18 cellular contexts compared by ENCODE assay signal in the genomic region with DNA sequence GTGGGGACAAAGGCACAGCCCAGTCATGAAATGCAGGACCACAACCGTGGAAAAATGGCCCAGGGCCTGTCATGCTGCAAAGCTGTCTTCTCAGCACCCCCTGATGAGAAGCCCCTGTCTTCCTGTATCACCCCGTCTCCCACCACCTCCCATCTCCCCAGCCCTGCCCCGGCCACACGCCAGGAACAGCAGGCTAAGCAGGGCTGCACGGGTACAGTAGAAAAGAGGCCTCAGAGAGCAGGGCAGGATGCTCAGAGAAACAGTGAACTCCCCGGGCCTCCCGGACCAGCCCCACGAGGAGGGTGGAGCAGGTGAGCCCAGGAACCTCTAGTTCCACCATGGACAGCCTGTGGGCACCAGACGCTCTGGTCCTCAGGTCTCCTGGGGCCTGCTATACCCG.
DNase-seq lines count a peak whose midpoint lies in the region; ATAC-seq and TF ChIP-seq lines count a peak whose summit lies in the region.
"Had no signal": no experiment of that assay in that cellular context is flagged by ENCODE, and none has a peak within 500 bp of the region (broad histone marks: within the 10 kb centered on the region; RNA-seq: fewer than 3 reads in every experiment).

No MANE protein-coding gene starts in this region.

- no peak overlapping the region for H2AFZ ChIP-seq in PC-3 (ENCODE audit: low read length)
- H2AFZ ChIP-seq: GM23338 had no signal

- H3K36me3 ChIP-seq in right atrium auricular region (no peaks in the 10 kb centered on the region), adrenal gland (replicated peaks in 1 of 2) (peaks cover 0 to 9% of the 10 kb centered on the region in 2 donors), testis (ENCODE audit: low read depth, missing control alignments) (no peaks in the 10 kb centered on the region), PC-3 (ENCODE audit: low read depth, low read length) (no peaks in the 10 kb centered on the region)

- TF ChIP-seq POLR2A in adrenal gland (IDR thresholded peaks at IDR 0.05) = no peak
- TF ChIP-seq POLR2A in testis (IDR thresholded peaks at IDR 0.05) = no peak

- intact Hi-C loops in Right ventricle myocardium inferior (cut with DNase I) = no loop called here
- intact Hi-C loops in adrenal gland (cut with DNase I) = no loop called here
- intact Hi-C loops in testis (cut with DNase I; ENCODE audit: low total_unique reads) = no loop called here
- intact Hi-C loops in PC-3 (cut with micrococcal nuclease) = no loop called here

- H3K27ac ChIP-seq in right atrium auricular region = no peak overlapping the region
- H3K27ac ChIP-seq in adrenal gland = peak overlapping the region in 3 of 5 donors; percentile 32 to 84 (median 68)
- peak overlapping the region; percentile 70 to 77 for H3K27ac ChIP-seq in testis
- no peak overlapping the region for H3K27ac ChIP-seq in PC-3 (ENCODE audit: low read length)

- H3K9me2 ChIP-seq in PC-3 (replicated peaks; ENCODE audit: low read length) = no peaks in the 10 kb centered on the region

- TF ChIP-seq CTCF in right atrium auricular region (IDR thresholded peaks at IDR 0.05) (no peak), adrenal gland (IDR thresholded peaks at IDR 0.05) (no peak), testis (IDR thresholded peaks at IDR 0.05) (no peak), PC-3 (conservative IDR thresholded peaks at IDR 0.05; ENCODE audit: low read depth, low read length) (no peak)

- no peaks in the 10 kb centered on the region for H3K79me2 ChIP-seq in PC-3 (ENCODE audit: low read length)

- peak; percentile 14 for DNase-seq in Right ventricle myocardium inferior (ENCODE audit: missing footprints)
- DNase-seq in right atrium auricular region (ENCODE audit: low spot score) = no peak
- no peak for DNase-seq in adrenal gland
- no peak for DNase-seq in memory B cell (ENCODE audit: low spot score in 2 of 2)
- DNase-seq in testis = no peak
- DNase-seq in PC-3 = no peak
- DNase-seq: 8988T, DMS153, HCEC 1CT, NCI-H1694 treated with DMSO at 0.1 percent for 48 hours, NCI-H2107, NCI-H510A, NCI-H748 treated with DMSO at 0.1 percent for 48 hours, SIG-M5 had no signal

- H3K4me2 ChIP-seq in PC-3 (ENCODE audit: low read length) = no peak overlapping the region
- H3K4me2 ChIP-seq: GM23338 had no signal

- CTCF ChIA-PET in PC-3 (lab: Charles Lee) = no interaction called here

- H3K4me3 ChIP-seq in right atrium auricular region (no peak overlapping the region), adrenal gland (no peak overlapping the region), testis (no peak overlapping the region), PC-3 (ENCODE audit: low read length) (no peak overlapping the region)
- H3K4me3 ChIP-seq: GM23338, K562 had no signal

- H3K9ac ChIP-seq in PC-3 (ENCODE audit: low read length) = no peak overlapping the region

- no peaks in the 10 kb centered on the region for H3F3A ChIP-seq in PC-3 (ENCODE audit: low read length, unreplicated experiment)

- H3K9me3 Mint-ChIP-seq in memory B cell = no peaks in the 10 kb centered on the region
- H3K9me3 Mint-ChIP-seq: GM23338 had no signal

- POLR2A ChIA-PET in PC-3 (lab: Charles Lee; ENCODE audit: unreplicated experiment) = no interaction called here

- ATAC-seq in Right ventricle myocardium inferior (no peak), memory B cell (ENCODE audit: low read depth) (no peak), HG02970 (IDR thresholded peaks at IDR 0.05; ENCODE audit: low FRiP score, unreplicated experiment) (no peak), PC-3 (no peak), HG03139 (IDR thresholded peaks at IDR 0.05; ENCODE audit: unreplicated experiment) (no peak)
- ATAC-seq: GM23338, K562 had no signal

- H3K4me1 ChIP-seq in right atrium auricular region (peaks cover 0 to 60% of the 10 kb centered on the region in 2 donors), adrenal gland (replicated peaks in 1 of 2) (peaks cover 16 to 61% of the 10 kb centered on the region in 2 donors), testis (peaks cover 63% of the 10 kb centered on the region), PC-3 (ENCODE audit: insufficient read depth, low read length) (no peaks in the 10 kb centered on the region)

- H3K27me3 Mint-ChIP-seq in memory B cell = no peaks in the 10 kb centered on the region

- H3K27me3 ChIP-seq in right atrium auricular region (no peaks in the 10 kb centered on the region), adrenal gland (no peaks in the 10 kb centered on the region), testis (no peaks in the 10 kb centered on the region), PC-3 (ENCODE audit: low read length) (no peaks in the 10 kb centered on the region)

- H3K36me3 Mint-ChIP-seq in memory B cell = peaks cover 17% of the 10 kb centered on the region

- WGBS in adrenal gland, 4 donors = 84 to 100% (median 90%) methylated on average over 4 to 10 of the region's 10 CpGs
- WGBS in testis, 2 donors = 69% methylated on average over 10 of the region's 10 CpGs; no CpG with 5 or more reads in 1 of the 2 donors

- peak overlapping the region; percentile 31 for H3K27ac Mint-ChIP-seq in memory B cell
- H3K27ac Mint-ChIP-seq: GM23338 had no signal

- BruUV-seq in PC-3 (replicated peaks; lab: Mats Ljungman, UMichigan) = no TSS peak

- peaks cover 31% of the 10 kb centered on the region for H3K4me1 Mint-ChIP-seq in memory B cell

- H3K4me3 Mint-ChIP-seq in memory B cell = no peak overlapping the region
- H3K4me3 Mint-ChIP-seq: GM23338 had no signal

- no peaks in the 10 kb centered on the region for H4K20me1 ChIP-seq in PC-3 (ENCODE audit: low read length)

- no peaks in the 10 kb centered on the region for H3K9me3 ChIP-seq in right atrium auricular region
- H3K9me3 ChIP-seq in adrenal gland (replicated peaks in 1 of 3) = no peaks in the 10 kb centered on the region
- H3K9me3 ChIP-seq in testis = no peaks in the 10 kb centered on the region
- no peaks in the 10 kb centered on the region for H3K9me3 ChIP-seq in PC-3 (ENCODE audit: low read length)

Comparison
In these comparisons a context has a peak if more than half of its experiments do, and no peak if none do; other contexts are left out.
1. H3K27ac ChIP-seq: peak in adrenal gland (3 of 5) and testis (2 of 2); none in right atrium auricular region (0 of 2) and PC-3 (single experiment).